Comparison of ENCODE assay signal across 27 cellular contexts in genomic region chr9:130418776-130419175, GRCh38.
"Had no signal": no experiment of that assay in that cellular context is flagged by ENCODE, and none has a peak within 500 bp of the region (broad histone marks: within the 10 kb centered on the region; RNA-seq: fewer than 3 reads in every experiment).

No MANE protein-coding gene starts in this region.

- H3K27ac Mint-ChIP-seq: natural killer cell; nephron; neural progenitor cell; progenitor cell of endocrine pancreas; stimulated activated effector memory CD8-positive, alpha-beta T cell treated with anti-CD3 and anti-CD28 coated beads, Interleukin-12 subunit alpha, Interleukin-12 subunit beta, amount 100 ng/mL, for 72 hours; stimulated activated naive B cell treated with anti-CD40 and anti-IgM and Interleukin-4, amounts not matched to agents 10 μg/mL and 1 μg/mL and 100 μg/mL, for 72 hours; stimulated activated naive CD8-positive, alpha-beta T cell treated with anti-CD3 and anti-CD28 coated beads, Interleukin-15, Interleukin-2, amounts not matched to agents 100 ng/mL and 50 ng/mL, for 24 hours had no signal

- H3K4me1 ChIP-seq: pancreas, psoas muscle, right lobe of liver, tibial nerve, upper lobe of left lung, vagina had no signal

- H3K27me3 ChIP-seq: neural progenitor cell, pancreas, right lobe of liver, sigmoid colon, stomach, thyroid gland, tibial nerve, upper lobe of left lung, vagina had no signal

- H3K27ac ChIP-seq: neural progenitor cell, neutrophil, pancreas, psoas muscle, right lobe of liver, sigmoid colon, stomach, thoracic aorta, thyroid gland, tibial nerve, upper lobe of left lung, vagina had no signal

- DNase-seq: natural killer cell; nucleus accumbens; pancreas; psoas muscle; right lobe of liver; sigmoid colon; small intestine; stimulated activated CD4-positive, alpha-beta T cell treated with anti-CD3 and anti-CD28 coated beads, Interleukin-15, amount 100 ng/mL, for 24 hours; stimulated activated CD4-positive, alpha-beta T cell treated with anti-CD3 and anti-CD28 coated beads, Interleukin-2, amount 100 ng/mL, for 24 hours; stimulated activated CD4-positive, alpha-beta T cell treated with anti-CD3 and anti-CD28 coated beads, Interleukin-2, amount 100 ng/mL, for 48 hours; stimulated activated CD4-positive, alpha-beta T cell treated with anti-CD3 and anti-CD28 coated beads, Interleukin-4, amount 100 ng/mL, for 24 hours; stimulated activated naive B cell treated with anti-CD40 and anti-IgM and Interleukin-4, amounts not matched to agents 10 μg/mL and 1 μg/mL and 100 μg/mL, for 72 hours; stimulated activated naive CD4-positive, alpha-beta T cell treated with Interleukin-2 at 50 U/mL for 16 hours; stomach; thyroid gland; trophoblast cell had no signal

- H3K36me3 ChIP-seq: neural progenitor cell, neutrophil, pancreas, right lobe of liver, stomach, thoracic aorta, thyroid gland, tibial nerve, upper lobe of left lung, vagina had no signal

- H3K9me3 Mint-ChIP-seq: natural killer cell; nephron; neural progenitor cell; stimulated activated effector memory CD8-positive, alpha-beta T cell treated with anti-CD3 and anti-CD28 coated beads, Interleukin-12 subunit alpha, Interleukin-12 subunit beta, amount 100 ng/mL, for 72 hours; stimulated activated naive CD8-positive, alpha-beta T cell treated with anti-CD3 and anti-CD28 coated beads, Interleukin-15, Interleukin-2, amounts not matched to agents 100 ng/mL and 50 ng/mL, for 24 hours had no signal

- H3K9me3 ChIP-seq: neutrophil, pancreas, psoas muscle, right lobe of liver, sigmoid colon, stomach, thoracic aorta, thyroid gland, tibial nerve, upper lobe of left lung, vagina had no signal

- H3K4me2 ChIP-seq: neural progenitor cell had no signal

- H3K36me3 Mint-ChIP-seq: natural killer cell; neural progenitor cell; stimulated activated effector memory CD8-positive, alpha-beta T cell treated with anti-CD3 and anti-CD28 coated beads, Interleukin-12 subunit alpha, Interleukin-12 subunit beta, amount 100 ng/mL, for 72 hours; stimulated activated naive B cell treated with anti-CD40 and anti-IgM and Interleukin-4, amounts not matched to agents 10 μg/mL and 1 μg/mL and 100 μg/mL, for 72 hours had no signal

- H3K4me1 Mint-ChIP-seq: natural killer cell; stimulated activated effector memory CD8-positive, alpha-beta T cell treated with anti-CD3 and anti-CD28 coated beads, Interleukin-12 subunit alpha, Interleukin-12 subunit beta, amount 100 ng/mL, for 72 hours had no signal

- H2AFZ ChIP-seq: neural progenitor cell had no signal

- ATAC-seq: natural killer cell; pancreas; psoas muscle; right cardiac atrium; right lobe of liver; stimulated activated effector memory CD8-positive, alpha-beta T cell treated with anti-CD3 and anti-CD28 coated beads, Interleukin-12 subunit alpha, Interleukin-12 subunit beta, amount 100 ng/mL, for 72 hours; stimulated activated naive B cell treated with anti-CD40 and anti-IgM and Interleukin-4, amounts not matched to agents 10 μg/mL and 1 μg/mL and 100 μg/mL, for 72 hours had no signal

- H3K4me3 Mint-ChIP-seq: natural killer cell; nephron; neural progenitor cell; stimulated activated effector memory CD8-positive, alpha-beta T cell treated with anti-CD3 and anti-CD28 coated beads, Interleukin-12 subunit alpha, Interleukin-12 subunit beta, amount 100 ng/mL, for 72 hours; stimulated activated naive B cell treated with anti-CD40 and anti-IgM and Interleukin-4, amounts not matched to agents 10 μg/mL and 1 μg/mL and 100 μg/mL, for 72 hours; stimulated activated naive CD8-positive, alpha-beta T cell treated with anti-CD3 and anti-CD28 coated beads, Interleukin-15, Interleukin-2, amounts not matched to agents 100 ng/mL and 50 ng/mL, for 24 hours had no signal

- H3K9ac ChIP-seq: neural progenitor cell had no signal

- H3K4me3 ChIP-seq: neural progenitor cell, pancreas, psoas muscle, right lobe of liver, sigmoid colon, stomach, thoracic aorta, thyroid gland, tibial nerve, upper lobe of left lung, vagina had no signal
